In genomic region chr1:209983953-209984352, GRCh38 we compare ENCODE assay signal across 20 cellular contexts. TPM values are rescaled to one million over a fixed set of nuclear protein-coding genes. Genes with fewer than 3 reads are reported as not detected.
DNase-seq lines count a peak whose midpoint lies in the region; ATAC-seq and TF ChIP-seq lines count a peak whose summit lies in the region.
"Had no signal": no experiment of that assay in that cellular context is flagged by ENCODE, and none has a peak within 500 bp of the region (broad histone marks: within the 10 kb centered on the region; RNA-seq: fewer than 3 reads in every experiment).

No MANE protein-coding gene starts in this region.

- TF ChIP-seq CTCF in esophagus muscularis mucosa (IDR thresholded peaks at IDR 0.05): no peak

- no peak overlapping the region for H3K27ac ChIP-seq in esophagus muscularis mucosa (replicated peaks in 1 of 4)
- H3K27ac ChIP-seq: 22Rv1, BLaER1, C4-2B had no signal

- in situ Hi-C loops in G401 (cut with HindIII; ENCODE audit: low sequenced_read_pairs): no loop called here

- H3K27me3 ChIP-seq in esophagus muscularis mucosa: peaks cover 0 to 9% (median 0%) of the 10 kb centered on the region in 4 donors
- H3K27me3 ChIP-seq: BLaER1 had no signal

- no peaks in the 10 kb centered on the region for H3K4me1 ChIP-seq in esophagus muscularis mucosa
- H3K4me1 ChIP-seq: BLaER1, Caco-2 had no signal

- no peak for TF ChIP-seq EP300 in esophagus muscularis mucosa (IDR thresholded peaks at IDR 0.05)

- intact Hi-C loops in esophagus muscularis mucosa (cut with DNase I): no loop called here

- no peak for ATAC-seq in GM21381 (IDR thresholded peaks at IDR 0.05; ENCODE audit: unreplicated experiment)
- no peak for ATAC-seq in left lobe of liver
- ATAC-seq: CD8-positive, alpha-beta T cell; GM23338; HCT116 had no signal

- WGBS in esophagus muscularis mucosa: 69% methylated on average over 3 of the region's 3 CpGs

- H3K4me3 ChIP-seq in esophagus muscularis mucosa: no peak overlapping the region
- H3K4me3 ChIP-seq: BLaER1, GM23338 had no signal

- no peak for TF ChIP-seq POLR2A in esophagus muscularis mucosa (IDR thresholded peaks at IDR 0.05; ENCODE audit: low read depth)

- DNase-seq in DMS 273 (lab: John Stamatoyannopoulos, UW; ENCODE audit: unreplicated experiment) (peak; percentile 28), DMS 273 treated with DMSO at 0.1 percent for 48 hours (lab: John Stamatoyannopoulos, UW) (no peak), G401 (ENCODE audit: low spot score) (peak; percentile 87), NCI-H69 (lab: John Stamatoyannopoulos, UW) (peak; percentile 28), cerebellar nuclear complex (lab: John Stamatoyannopoulos, UW) (peak; percentile 18 to 35), esophagus muscularis mucosa (ENCODE audit: extremely low spot score) (no peak), left lobe of liver (ENCODE audit: low spot score) (no peak)
- DNase-seq: Caco-2; CD4-positive, CD25-positive, alpha-beta regulatory T cell; CD8-positive, alpha-beta T cell; DMS53; DMS79 treated with DMSO at 0.1 percent for 48 hours; H9 had no signal

- peaks cover 0 to 5% (median 4%) of the 10 kb centered on the region in 4 donors for H3K9me3 ChIP-seq in esophagus muscularis mucosa
- H3K9me3 ChIP-seq: Caco-2 had no signal

- no peaks in the 10 kb centered on the region for H3K36me3 ChIP-seq in esophagus muscularis mucosa
- H3K36me3 ChIP-seq: BLaER1 had no signal

RNA-seq across cellular contexts. Expression of gene SYT14, which starts 45.9 kb away (rescaled TPM):
- total RNA-seq in G401 (2014; rRNA removed; shearing (Covaris generic)): 37.5 and 58.0 TPM in 2 replicates
- under 1 TPM; 0.11 to 0.42 (median 0.15) TPM for total RNA-seq in esophagus muscularis mucosa
- 0.03 TPM for total RNA-seq in left lobe of liver
- total RNA-seq: B cell; CD4-positive, CD25-positive, alpha-beta regulatory T cell; CD8-positive, alpha-beta T cell had no signal

Comparison
In these comparisons a context has a peak if more than half of its experiments do, and no peak if none do; other contexts are left out.
1. DNase-seq: peak in DMS 273 (single experiment), G401 (single experiment), NCI-H69 (single experiment) and cerebellar nuclear complex (2 of 2); none in DMS 273 treated with DMSO at 0.1 percent for 48 hours (single experiment), esophagus muscularis mucosa (single experiment) and left lobe of liver (single experiment).
2. RNA of gene SYT14, which starts 45.9 kb away (total RNA-seq): 37.5 to 58.0 TPM in G401; 0.11 to 0.42 TPM in esophagus muscularis mucosa and 0.03 TPM in left lobe of liver (single experiment); every median in the first group is over 10 times any median in the second.